In genomic region chr11:488579-488978, GRCh38 we compare ENCODE assay signal across 17 cellular contexts. TPM values are rescaled to one million over a fixed set of nuclear protein-coding genes. Genes with fewer than 3 reads are reported as not detected.
A peak's percentile ranks its signal among the peaks of the same experiment; 100 is the strongest.
DNase-seq lines count a peak whose midpoint lies in the region; ATAC-seq and TF ChIP-seq lines count a peak whose summit lies in the region.
"Had no signal": no experiment of that assay in that cellular context is flagged by ENCODE, and none has a peak within 500 bp of the region (broad histone marks: within the 10 kb centered on the region; RNA-seq: fewer than 3 reads in every experiment).

No MANE protein-coding gene starts in this region.

- H3K4me3 ChIP-seq in SK-N-SH (ENCODE audit: low read depth in 2 of 2, low read length in 1 of 2) (no peak overlapping the region), dorsolateral prefrontal cortex (no peak overlapping the region), neuronal stem cell (ENCODE audit: low read length in 2 of 2) (no peak overlapping the region), sigmoid colon (no peak overlapping the region)
- H3K4me3 ChIP-seq: BLaER1 had no signal

- no peaks in the 10 kb centered on the region for H3K9me3 Mint-ChIP-seq in activated T-cell treated with anti-CD3 and anti-CD28 coated beads, Interleukin-2, amount 50 U/mL, for 24 hours
- H3K9me3 Mint-ChIP-seq: CD8-positive, alpha-beta memory T cell; H9; IgD-negative memory B cell had no signal

- H2BK12ac ChIP-seq in neuronal stem cell (ENCODE audit: low read length), result no peak overlapping the region

- TF ChIP-seq CTCF in SK-N-SH (IDR thresholded peaks at IDR 0.05) (no peak), dorsolateral prefrontal cortex (IDR thresholded peaks at IDR 0.05 in 54 of 56, conservative IDR thresholded peaks at IDR 0.05 in 2 of 56; ENCODE audit: low read depth in 1 of 56, partially characterized antibody in 56 of 56) (no peak), sigmoid colon (IDR thresholded peaks at IDR 0.05) (no peak)

- ATAC-seq in SK-N-SH treated with all-trans-retinoic acid at 6 μM for 48 hours (no peak), GM18867 (IDR thresholded peaks at IDR 0.05; ENCODE audit: unreplicated experiment) (no peak)

- H3K27ac Mint-ChIP-seq in activated T-cell treated with anti-CD3 and anti-CD28 coated beads, Interleukin-2, amount 50 U/mL, for 24 hours, result no peak overlapping the region
- H3K27ac Mint-ChIP-seq: CD8-positive, alpha-beta memory T cell; IgD-negative memory B cell had no signal

- no peak overlapping the region for H3K4me3 Mint-ChIP-seq in activated T-cell treated with anti-CD3 and anti-CD28 coated beads, Interleukin-2, amount 50 U/mL, for 24 hours
- H3K4me3 Mint-ChIP-seq: H9, IgD-negative memory B cell had no signal

- peaks cover 39% of the 10 kb centered on the region for H3K36me3 Mint-ChIP-seq in activated T-cell treated with anti-CD3 and anti-CD28 coated beads, Interleukin-2, amount 50 U/mL, for 24 hours (ENCODE audit: low read depth)
- H3K36me3 Mint-ChIP-seq: IgD-negative memory B cell had no signal

- H3K14ac ChIP-seq in neuronal stem cell (ENCODE audit: low read length), result no peak overlapping the region

- H2BK5ac ChIP-seq in neuronal stem cell (ENCODE audit: low read length), result no peak overlapping the region

- no peak overlapping the region for H4K91ac ChIP-seq in neuronal stem cell (ENCODE audit: low read depth, low read length, poor library complexity)

- H4K20me1 ChIP-seq in SK-N-SH (ENCODE audit: insufficient read depth), result no peaks in the 10 kb centered on the region

- H2AFZ ChIP-seq in SK-N-SH (ENCODE audit: low read depth) (no peak overlapping the region), neuronal stem cell (ENCODE audit: low read length) (no peak overlapping the region)

- H2BK120ac ChIP-seq in neuronal stem cell (ENCODE audit: low read depth, low read length), result no peak overlapping the region

- no peaks in the 10 kb centered on the region; the same call in 1 of the 2 replicates for H3K79me2 ChIP-seq in SK-N-SH (ENCODE audit: insufficient read depth)

- CTCF ChIA-PET in SK-N-SH (lab: Yijun Ruan, JAX), result no interaction called here

- POLR2A ChIA-PET in SK-N-SH (lab: Yijun Ruan, JAX), result no interaction called here

- TF ChIP-seq RAD21 in SK-N-SH (IDR thresholded peaks at IDR 0.05; ENCODE audit: low read length), result no peak

- H3K4ac ChIP-seq in neuronal stem cell (ENCODE audit: low read length), result no peak overlapping the region

- H3K4me2 ChIP-seq in SK-N-SH, result no peak overlapping the region
- no peak overlapping the region for H3K4me2 ChIP-seq in neuronal stem cell (ENCODE audit: insufficient read depth, low read length, poor library complexity, severe bottlenecking)
- H3K4me2 ChIP-seq: BLaER1 had no signal

- TF ChIP-seq POLR2A in sigmoid colon (IDR thresholded peaks at IDR 0.05), result no peak

- H3K18ac ChIP-seq in neuronal stem cell (ENCODE audit: low read length), result no peak overlapping the region

- H3K27me3 ChIP-seq in SK-N-SH (ENCODE audit: insufficient read depth) (no peaks in the 10 kb centered on the region), dorsolateral prefrontal cortex (no peaks in the 10 kb centered on the region), neuronal stem cell (ENCODE audit: control insufficient read depth in 3 of 3, insufficient read depth in 3 of 3, low read depth in 1 of 3, low read length in 3 of 3) (no peaks in the 10 kb centered on the region), sigmoid colon (no peaks in the 10 kb centered on the region)
- H3K27me3 ChIP-seq: BLaER1 had no signal

- peaks cover 19% of the 10 kb centered on the region for H3K79me1 ChIP-seq in neuronal stem cell (ENCODE audit: low read depth, low read length)

- H3K27ac ChIP-seq in SK-N-SH (ENCODE audit: low read depth in 2 of 2, low read length in 1 of 2) (no peak overlapping the region), dorsolateral prefrontal cortex (peak overlapping the region in 40 of 59 donors; percentile 10 to 82 (median 55)), neuronal stem cell (replicated peaks; ENCODE audit: low read length) (no peak overlapping the region), sigmoid colon (no peak overlapping the region)
- H3K27ac ChIP-seq: 22Rv1, BLaER1 had no signal

- H3K36me3 ChIP-seq in SK-N-SH (replicated peaks in 1 of 2; ENCODE audit: control insufficient read depth in 1 of 2, insufficient read depth in 2 of 2, low read length in 1 of 2) (peaks cover 0 to 23% of the 10 kb centered on the region in 2 experiments), neuronal stem cell (replicated peaks in 1 of 2; ENCODE audit: control insufficient read depth in 2 of 2, insufficient read depth in 2 of 2, low read length in 2 of 2) (peaks cover 14 to 31% of the 10 kb centered on the region in 2 donors), sigmoid colon (peaks cover 2 to 33% (median 10%) of the 10 kb centered on the region in 4 donors)

- TF ChIP-seq EP300 in SK-N-SH (IDR thresholded peaks at IDR 0.05; ENCODE audit: borderline replicate concordance in 1 of 2, low read depth in 1 of 2, low read length in 1 of 2), result no peak
- no peak for TF ChIP-seq EP300 in sigmoid colon (IDR thresholded peaks at IDR 0.05)

- H2AK5ac ChIP-seq in neuronal stem cell (ENCODE audit: low read depth, low read length), result no peak overlapping the region

- intact Hi-C loops in dorsolateral prefrontal cortex (cut with DNase I) (no loop called here), sigmoid colon (cut with DNase I) (no loop called here)

- H3K9me2 ChIP-seq in SK-N-SH, result no peaks in the 10 kb centered on the region

- DNase-seq in SK-N-SH (peak; percentile 28), dorsolateral prefrontal cortex (no peak), neuronal stem cell (ENCODE audit: low spot score) (no peak), DMS 273 (lab: John Stamatoyannopoulos, UW; ENCODE audit: unreplicated experiment) (no peak), sigmoid colon (no peak)
- DNase-seq in activated T-cell treated with anti-CD3 and anti-CD28 coated beads, Interleukin-2, amount 50 U/mL, for 24 hours, result no peak
- DNase-seq: AML-193, Caco-2, GOT3 had no signal

- H2BK15ac ChIP-seq in neuronal stem cell (ENCODE audit: low read length), result no peak overlapping the region

- H3K23ac ChIP-seq in neuronal stem cell (ENCODE audit: low read depth, low read length, poor library complexity), result peak overlapping the region; percentile 31

- peak overlapping the region; percentile 17 for H4K8ac ChIP-seq in neuronal stem cell (ENCODE audit: low read depth, low read length)

- 93% methylated on average over 7 of the region's 19 CpGs for WGBS in SK-N-SH (ENCODE audit: low lambda C conversion rate)
- WGBS in neuronal stem cell (ENCODE audit: extremely low coverage in 2 of 2, insufficient read length in 2 of 2, insufficient replicate concordance in 1 of 2), 2 donors, result no CpG with 5 or more reads among the region's 19 CpGs
- 95 to 96% methylated on average over 19 of the region's 19 CpGs for WGBS in sigmoid colon, 2 donors

- H3K4me1 Mint-ChIP-seq in activated T-cell treated with anti-CD3 and anti-CD28 coated beads, Interleukin-2, amount 50 U/mL, for 24 hours (ENCODE audit: low read depth), result no peaks in the 10 kb centered on the region
- H3K4me1 Mint-ChIP-seq: CD8-positive, alpha-beta memory T cell; H9 had no signal

- no peak overlapping the region for H3K9ac ChIP-seq in SK-N-SH
- H3K9ac ChIP-seq in neuronal stem cell (ENCODE audit: low read depth, low read length, poor library complexity), result no peak overlapping the region
- H3K9ac ChIP-seq: BLaER1 had no signal

- H3K9me3 ChIP-seq in SK-N-SH (no peaks in the 10 kb centered on the region), neuronal stem cell (replicated peaks in 1 of 2; ENCODE audit: control insufficient read depth in 2 of 2, insufficient read depth in 1 of 2, low read depth in 1 of 2, low read length in 2 of 2) (peaks cover 0 to 3% of the 10 kb centered on the region in 2 donors), sigmoid colon (no peaks in the 10 kb centered on the region)
- H3K9me3 ChIP-seq: Caco-2 had no signal

- no peaks in the 10 kb centered on the region for H3F3A ChIP-seq in SK-N-SH (replicated peaks; ENCODE audit: insufficient read depth)

- H3K4me1 ChIP-seq in SK-N-SH (ENCODE audit: control insufficient read depth in 1 of 2, insufficient read depth in 2 of 2, low read depth in 1 of 2, low read length in 1 of 2), result no peaks in the 10 kb centered on the region
- no peaks in the 10 kb centered on the region for H3K4me1 ChIP-seq in neuronal stem cell (ENCODE audit: control insufficient read depth in 2 of 2, insufficient read depth in 1 of 2, low read depth in 1 of 2, low read length in 2 of 2)
- H3K4me1 ChIP-seq in sigmoid colon, result no peaks in the 10 kb centered on the region
- H3K4me1 ChIP-seq: BLaER1, Caco-2 had no signal

- H3K27me3 Mint-ChIP-seq in activated T-cell treated with anti-CD3 and anti-CD28 coated beads, Interleukin-2, amount 50 U/mL, for 24 hours, result no peaks in the 10 kb centered on the region
- H3K27me3 Mint-ChIP-seq: CD8-positive, alpha-beta memory T cell; IgD-negative memory B cell had no signal

RNA-seq across cellular contexts. Expression of gene RNH1, which starts 18.5 kb away (rescaled TPM):
- polyA plus RNA-seq in SK-N-SH (2012; rRNA removed) (135 and 147 TPM in 2 replicates), sigmoid colon (100 to 1,000 TPM; 101 to 126 (median 108) TPM)
- 44.4 and 82.6 TPM in 2 replicates for polyA plus RNA-seq in SK-N-SH (2012; cell fraction: cytosol; rRNA removed)
- 176 and 213 TPM in 2 replicates for polyA plus RNA-seq in SK-N-SH (2012; cell fraction: nucleus; rRNA removed)
- total RNA-seq in dorsolateral prefrontal cortex (100 to 1,000 TPM in 68 of 120 experiments, 10 to 100 TPM in 52; 67.4 to 242 (median 102) TPM), sigmoid colon (100 to 1,000 TPM; 150 to 210 (median 160) TPM)
- 35.7 TPM for polyA plus RNA-seq in neuronal stem cell (2013, experiment 1 of 2)
- 35.1 TPM for polyA plus RNA-seq in neuronal stem cell (2013, experiment 2 of 2)

RNA-seq across cellular contexts. Expression of gene PTDSS2, which starts 38.5 kb away (rescaled TPM):
- polyA plus RNA-seq in SK-N-SH (2012; rRNA removed) (25.6 and 28.6 TPM in 2 replicates), sigmoid colon (10 to 100 TPM in 1 of 3 donors, 1 to 10 TPM in 2; 4.8 to 29.0 (median 6.5) TPM)
- 10.9 and 14.9 TPM in 2 replicates for polyA plus RNA-seq in SK-N-SH (2012; cell fraction: cytosol; rRNA removed)
- polyA plus RNA-seq in SK-N-SH (2012; cell fraction: nucleus; rRNA removed), result 130 and 148 TPM in 2 replicates
- total RNA-seq in dorsolateral prefrontal cortex (10 to 100 TPM; 32.5 to 82.7 (median 53.2) TPM), sigmoid colon (10 to 100 TPM; 30.1 to 76.2 (median 44.6) TPM)
- polyA plus RNA-seq in neuronal stem cell (2013, experiment 1 of 2), result 27.4 TPM
- polyA plus RNA-seq in neuronal stem cell (2013, experiment 2 of 2), result 26.0 TPM

RNA-seq across cellular contexts. Expression of gene ANO9, which starts 46.8 kb away (rescaled TPM):
- polyA plus RNA-seq in SK-N-SH (2012; rRNA removed), result 0.06 and 0.12 TPM in 2 replicates
- polyA plus RNA-seq in SK-N-SH (2012; cell fraction: cytosol; rRNA removed), result 0.03 TPM in 2 replicates
- polyA plus RNA-seq in SK-N-SH (2012; cell fraction: nucleus; rRNA removed), result 1.0 TPM in 2 replicates
- under 1 TPM in 21 of 120 experiments, not detected in 99; 0.08 to 0.70 (median 0.20) TPM for total RNA-seq in dorsolateral prefrontal cortex
- polyA plus RNA-seq in neuronal stem cell (2013, experiment 1 of 2), result 2.8 TPM
- 1.9 TPM for polyA plus RNA-seq in neuronal stem cell (2013, experiment 2 of 2)
- 1 to 10 TPM in 1 of 4 donors, under 1 TPM in 3; 0.14 to 2.5 (median 0.26) TPM for total RNA-seq in sigmoid colon
- polyA plus RNA-seq in sigmoid colon, result 100 to 1,000 TPM in 1 of 3 donors, 1 to 10 TPM in 2; 4.2 to 123 (median 6.5) TPM
- total RNA-seq: HT1080 had no signal

RNA-seq across cellular contexts. Expression of gene HRAS, which starts 46.8 kb away (rescaled TPM):
- 138 and 217 TPM in 2 replicates for polyA plus RNA-seq in SK-N-SH (2012; rRNA removed)
- 95.3 and 125 TPM in 2 replicates for polyA plus RNA-seq in SK-N-SH (2012; cell fraction: cytosol; rRNA removed)
- polyA plus RNA-seq in SK-N-SH (2012; cell fraction: nucleus; rRNA removed), result 189 and 285 TPM in 2 replicates
- total RNA-seq in dorsolateral prefrontal cortex, result 100 to 1,000 TPM in 19 of 120 experiments, 10 to 100 TPM in 101; 50.7 to 122 (median 86.8) TPM
- polyA plus RNA-seq in neuronal stem cell (2013, experiment 1 of 2), result 26.4 TPM
- polyA plus RNA-seq in neuronal stem cell (2013, experiment 2 of 2), result 25.5 TPM
- 10 to 100 TPM; 27.8 to 59.3 (median 32.8) TPM for total RNA-seq in sigmoid colon
- 10 to 100 TPM; 44.6 to 76.1 (median 66.1) TPM for polyA plus RNA-seq in sigmoid colon

RNA-seq across cellular contexts. Expression of gene LRRC56, which starts 48.7 kb away (rescaled TPM):
- 1.2 and 1.4 TPM in 2 replicates for polyA plus RNA-seq in SK-N-SH (2012; rRNA removed)
- 0.30 and 0.52 TPM in 2 replicates for polyA plus RNA-seq in SK-N-SH (2012; cell fraction: cytosol; rRNA removed)
- 5.4 and 6.2 TPM in 2 replicates for polyA plus RNA-seq in SK-N-SH (2012; cell fraction: nucleus; rRNA removed)
- 1 to 10 TPM; 1.5 to 6.7 (median 3.8) TPM for total RNA-seq in dorsolateral prefrontal cortex
- 1.1 TPM for polyA plus RNA-seq in neuronal stem cell (2013, experiment 1 of 2)
- 1.2 TPM for polyA plus RNA-seq in neuronal stem cell (2013, experiment 2 of 2)
- under 1 TPM in 1 of 4 donors, not detected in 3; 0.14 TPM for total RNA-seq in sigmoid colon
- 1 to 10 TPM; 2.4 to 5.9 (median 5.8) TPM for polyA plus RNA-seq in sigmoid colon
- total RNA-seq: HT1080 had no signal

Comparison
In these comparisons a context has a peak if more than half of its experiments do, and no peak if none do; other contexts are left out.
1. H3K27ac ChIP-seq: peak in dorsolateral prefrontal cortex (40 of 59); none in SK-N-SH (0 of 2), neuronal stem cell (single experiment) and sigmoid colon (0 of 4).